In the genomic region with DNA sequence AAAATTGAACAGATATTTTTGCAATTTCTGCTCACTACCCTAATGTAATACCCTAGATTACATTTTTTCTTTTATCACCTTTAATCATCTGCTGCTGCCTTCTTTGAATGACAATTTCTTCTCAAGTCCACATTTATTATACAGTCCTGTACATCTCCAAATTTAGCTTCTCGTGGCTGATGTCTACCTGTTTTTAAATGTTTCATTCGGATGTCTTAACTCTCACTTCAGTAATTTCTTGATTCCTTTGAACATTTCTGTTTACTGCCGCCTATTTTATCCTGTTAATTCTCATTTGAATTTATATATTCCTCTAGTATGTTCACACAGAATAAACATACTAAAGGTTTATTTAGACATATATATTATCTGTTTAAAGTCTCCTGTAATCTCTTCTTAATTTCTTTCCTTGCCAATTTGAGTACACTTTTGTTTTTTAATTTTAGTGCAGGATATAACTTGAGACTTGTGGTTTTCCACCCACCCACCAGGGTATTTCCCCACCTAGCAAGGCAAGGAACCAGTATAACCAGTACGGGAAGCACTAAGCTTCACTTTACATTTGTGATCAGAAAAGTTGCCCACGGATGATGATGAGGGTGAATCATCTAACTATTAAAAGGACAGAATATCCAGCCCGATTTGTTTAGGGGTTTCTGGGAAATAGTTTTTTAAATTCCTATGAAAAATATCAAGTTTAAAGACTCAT, we compare ENCODE assay signal across 7 cellular contexts. TPM values are rescaled to one million over a fixed set of nuclear protein-coding genes. Genes with fewer than 3 reads are reported as not detected.
DNase-seq lines count a peak whose midpoint lies in the region; ATAC-seq, FAIRE-seq and TF ChIP-seq lines count a peak whose summit lies in the region.

No MANE protein-coding gene starts in this region.

- no peaks in the 10 kb centered on the region for H3K36me3 ChIP-seq in testis (ENCODE audit: low read depth, missing control alignments)

- peak; percentile 57 for DNase-seq in stimulated activated CD8-positive, alpha-beta memory T cell treated with anti-CD3 and anti-CD28 coated beads, Interleukin-4, amount 100 ng/mL, for 48 hours
- DNase-seq in type B pancreatic cell (ENCODE audit: extremely low spot score, unreplicated experiment) = no peak
- no peak for DNase-seq in testis
- DNase-seq in RCC 7860 (ENCODE audit: low spot score) = no peak

- no peaks in the 10 kb centered on the region for H3K27me3 Mint-ChIP-seq in activated naive CD4-positive, alpha-beta T cell treated with anti-CD3 and anti-CD28 coated beads, Interleukin-2, amount 50 U/mL, for 24 hours
- no peaks in the 10 kb centered on the region for H3K27me3 Mint-ChIP-seq in type B pancreatic cell

- peaks cover 37% of the 10 kb centered on the region for H3K4me1 Mint-ChIP-seq in activated naive CD4-positive, alpha-beta T cell treated with anti-CD3 and anti-CD28 coated beads, Interleukin-2, amount 50 U/mL, for 24 hours
- H3K4me1 Mint-ChIP-seq in type B pancreatic cell (ENCODE audit: unreplicated experiment) = no peaks in the 10 kb centered on the region

- peak overlapping the region; percentile 78 for H3K4me3 Mint-ChIP-seq in activated naive CD4-positive, alpha-beta T cell treated with anti-CD3 and anti-CD28 coated beads, Interleukin-2, amount 50 U/mL, for 24 hours
- H3K4me3 Mint-ChIP-seq in type B pancreatic cell = no peak overlapping the region

- H3K27me3 ChIP-seq in testis = no peaks in the 10 kb centered on the region

- no peak for TF ChIP-seq POLR2A in testis (IDR thresholded peaks at IDR 0.05)

- H3K36me3 Mint-ChIP-seq in activated naive CD4-positive, alpha-beta T cell treated with anti-CD3 and anti-CD28 coated beads, Interleukin-2, amount 50 U/mL, for 24 hours = no peaks in the 10 kb centered on the region
- no peaks in the 10 kb centered on the region for H3K36me3 Mint-ChIP-seq in type B pancreatic cell

- no peaks in the 10 kb centered on the region for H3K9me3 ChIP-seq in testis

- no peak for TF ChIP-seq CTCF in type B pancreatic cell (conservative IDR thresholded peaks at IDR 0.05)
- no peak for TF ChIP-seq CTCF in testis (IDR thresholded peaks at IDR 0.05)

- no peak overlapping the region for H3K4me3 ChIP-seq in testis

- no peak for FAIRE-seq in RCC 7860 (lab: Jason Lieb, UNC)

- ATAC-seq in GM19452 (IDR thresholded peaks at IDR 0.05; ENCODE audit: unreplicated experiment) (peak; percentile 41), HG03469 (IDR thresholded peaks at IDR 0.05; ENCODE audit: unreplicated experiment) (peak; percentile 83)

- no peak overlapping the region for H3K27ac ChIP-seq in testis

- H3K4me1 ChIP-seq in testis = no peaks in the 10 kb centered on the region

- WGBS in testis, 2 donors = 79 to 82% methylated on average over 6 of the region's 6 CpGs

- H3K27ac Mint-ChIP-seq in activated naive CD4-positive, alpha-beta T cell treated with anti-CD3 and anti-CD28 coated beads, Interleukin-2, amount 50 U/mL, for 24 hours = peak overlapping the region; percentile 84
- no peak overlapping the region for H3K27ac Mint-ChIP-seq in type B pancreatic cell

- intact Hi-C loops in testis (cut with DNase I; ENCODE audit: low total_unique reads) = no loop called here

- H3K9me3 Mint-ChIP-seq in activated naive CD4-positive, alpha-beta T cell treated with anti-CD3 and anti-CD28 coated beads, Interleukin-2, amount 50 U/mL, for 24 hours = no peaks in the 10 kb centered on the region
- no peaks in the 10 kb centered on the region for H3K9me3 Mint-ChIP-seq in type B pancreatic cell

RNA-seq across cellular contexts. Expression of gene INSL5, which starts 12.7 kb away (rescaled TPM):
- total RNA-seq in type B pancreatic cell (ENCODE audit: low replicate concordance) = not detected in 2 replicates
- total RNA-seq in testis = 1 to 10 TPM in 1 of 2 donors, not detected in 1; 1.3 TPM
- not detected for polyA plus RNA-seq in testis (ENCODE audit: insufficient read depth, low read depth, low replicate concordance)

RNA-seq across cellular contexts. Expression of gene DYNLT5, which starts 36.1 kb away (rescaled TPM):
- total RNA-seq in type B pancreatic cell (ENCODE audit: low replicate concordance) (4.1 TPM in 1 of 2 replicates, not detected in the other), testis (not detected)
- 1.6 TPM for polyA plus RNA-seq in testis (ENCODE audit: insufficient read depth, low read depth, low replicate concordance)
